8 cellular contexts compared by ENCODE assay signal in the genomic region with DNA sequence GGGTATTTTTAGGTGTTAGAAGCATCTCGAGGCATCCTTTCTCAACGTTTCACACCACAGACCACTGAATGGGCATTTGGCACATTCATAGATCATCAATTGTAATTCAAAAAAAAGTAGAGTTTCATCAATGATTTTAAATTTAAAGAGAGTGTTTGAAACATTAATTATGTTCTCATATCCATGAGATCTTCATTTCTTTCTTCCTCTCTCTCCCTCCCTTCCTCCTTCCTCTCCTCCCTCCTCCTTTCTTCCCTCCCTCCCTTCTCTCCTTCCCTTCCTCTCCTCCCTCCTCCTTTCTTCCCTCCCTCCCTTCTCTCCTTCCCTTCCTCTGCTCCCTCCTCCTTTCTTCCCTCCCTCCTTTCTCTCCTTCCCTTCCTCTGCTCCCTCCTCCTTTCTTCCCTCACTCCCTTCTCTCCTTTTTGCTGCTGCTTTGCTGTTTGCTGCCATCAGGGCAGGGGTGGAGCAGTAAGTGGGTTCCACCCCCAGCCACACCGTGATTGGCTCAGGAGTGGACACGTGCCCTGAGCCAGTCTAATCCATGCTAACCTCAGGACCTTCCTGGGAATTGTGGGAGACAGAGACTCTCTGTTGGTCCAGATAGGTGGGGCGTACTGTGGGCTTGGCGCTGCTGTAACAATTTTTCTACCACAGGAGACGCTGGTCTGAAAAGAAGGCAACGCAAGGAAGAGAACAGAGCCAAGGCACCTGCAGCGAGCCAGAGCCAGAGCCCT. TPM values are rescaled to one million over a fixed set of nuclear protein-coding genes. Genes with fewer than 3 reads are reported as not detected.
DNase-seq lines count a peak whose midpoint lies in the region; ATAC-seq and TF ChIP-seq lines count a peak whose summit lies in the region.

No MANE protein-coding gene starts in this region.

- CTCF ChIA-PET in activated CD4-positive, alpha-beta memory T cell treated with anti-CD3 and anti-CD28 coated beads for 36 hours (lab: Charles Lee): interaction anchor here (0.6 to 1.4 kb wide), 2 partner anchors 80 to 180 kb away, joined by 3 to 6 read pairs; no protein-coding TSS in a partner anchor

- peak overlapping the region; percentile 45 for H3K9ac ChIP-seq in mucosa of stomach (ENCODE audit: low read length)

- no peak overlapping the region for H3K4me3 Mint-ChIP-seq in activated CD4-positive, alpha-beta memory T cell treated with anti-CD3 and anti-CD28 coated beads for 36 hours

- TF ChIP-seq CTCF in HFF-Myc (IDR thresholded peaks at IDR 0.05; ENCODE audit: low read depth, low read length, missing control alignments): peak; percentile 34

- H3K9me3 ChIP-seq in mucosa of stomach (ENCODE audit: control insufficient read depth, low read length): no peaks in the 10 kb centered on the region

- no peak overlapping the region for H3K27ac Mint-ChIP-seq in activated CD4-positive, alpha-beta memory T cell treated with anti-CD3 and anti-CD28 coated beads for 36 hours

- no peaks in the 10 kb centered on the region for H3K36me3 ChIP-seq in mucosa of stomach (ENCODE audit: control insufficient read depth, insufficient read depth, low read length)

- intact Hi-C loops in activated CD4-positive, alpha-beta memory T cell treated with anti-CD3 and anti-CD28 coated beads for 36 hours (cut with micrococcal nuclease): no loop called here

- peaks cover 68% of the 10 kb centered on the region for H3K4me1 ChIP-seq in mucosa of stomach (ENCODE audit: control insufficient read depth, insufficient read depth, low read length)

- H3K36me3 Mint-ChIP-seq in activated CD4-positive, alpha-beta memory T cell treated with anti-CD3 and anti-CD28 coated beads for 36 hours: no peaks in the 10 kb centered on the region

- peak overlapping the region; percentile 29 for H3K4me3 ChIP-seq in HFF-Myc (replicated peaks; ENCODE audit: low read depth, low read length)
- no peak overlapping the region for H3K4me3 ChIP-seq in mucosa of stomach (ENCODE audit: low read length)

- no peak for ATAC-seq in HG03175 (IDR thresholded peaks at IDR 0.05; ENCODE audit: unreplicated experiment)
- ATAC-seq in HG02588 (IDR thresholded peaks at IDR 0.05; ENCODE audit: unreplicated experiment): no peak
- ATAC-seq in GM18909 (IDR thresholded peaks at IDR 0.05; ENCODE audit: poor library complexity, unreplicated experiment): no peak

- DNase-seq in HFF-Myc (ENCODE audit: extremely low read depth, low read depth) (peak; percentile 92), epithelial cell of prostate (ENCODE audit: low read depth, low spot score) (peak; percentile 43)
- DNase-seq in activated CD4-positive, alpha-beta memory T cell treated with anti-CD3 and anti-CD28 coated beads for 36 hours: no peak

- H3K9me3 Mint-ChIP-seq in activated CD4-positive, alpha-beta memory T cell treated with anti-CD3 and anti-CD28 coated beads for 36 hours: no peaks in the 10 kb centered on the region

- POLR2A ChIA-PET in activated CD4-positive, alpha-beta memory T cell treated with anti-CD3 and anti-CD28 coated beads for 36 hours (lab: Charles Lee): no interaction called here

- H3K27me3 ChIP-seq in mucosa of stomach (ENCODE audit: control insufficient read depth, insufficient read depth, low read length): no peaks in the 10 kb centered on the region

- H3K4me1 Mint-ChIP-seq in activated CD4-positive, alpha-beta memory T cell treated with anti-CD3 and anti-CD28 coated beads for 36 hours (ENCODE audit: low read depth): peaks cover 11% of the 10 kb centered on the region

- peak overlapping the region; percentile 50 for H3K27ac ChIP-seq in epithelial cell of prostate

- peaks cover 26% of the 10 kb centered on the region for H3K27me3 Mint-ChIP-seq in activated CD4-positive, alpha-beta memory T cell treated with anti-CD3 and anti-CD28 coated beads for 36 hours

TF ChIP-seq in PFSK-1, 5 proteins besides CTCF, POLR2A, EP300 and RAD21:
- TF ChIP-seq TAF1 (IDR thresholded peaks at IDR 0.05; ENCODE audit: borderline replicate concordance, insufficient read depth, low read length) (peak; percentile 15; the same call in 1 of the 2 replicates), SIN3A (IDR thresholded peaks at IDR 0.05; ENCODE audit: borderline replicate concordance, insufficient read depth, low read length) (no peak), POLR2AphosphoS5 (IDR thresholded peaks at IDR 0.05; ENCODE audit: low read depth, low read length) (peak; percentile 73)

RNA-seq across cellular contexts. Expression of a gene that starts 33.8 kb away (rescaled TPM):
- polyA plus RNA-seq in PFSK-1 (2012; ENCODE audit: insufficient read length, low read depth): not detected
- total RNA-seq in activated CD4-positive, alpha-beta memory T cell treated with anti-CD3 and anti-CD28 coated beads for 36 hours: under 1 TPM in 1 of 2 experiments, not detected in 1; 0.17 TPM

RNA-seq across cellular contexts. Expression of a gene that starts 51.6 kb away (rescaled TPM):
- polyA plus RNA-seq in PFSK-1 (2012; ENCODE audit: insufficient read length, low read depth): 23.7 TPM
- 100 to 1,000 TPM; 116 to 117 TPM for total RNA-seq in activated CD4-positive, alpha-beta memory T cell treated with anti-CD3 and anti-CD28 coated beads for 36 hours

RNA-seq across cellular contexts. Expression of a gene that starts 58.5 kb away (rescaled TPM):
- 5.3 TPM for polyA plus RNA-seq in PFSK-1 (2012; ENCODE audit: insufficient read length, low read depth)
- 10 to 100 TPM; 43.9 to 44.3 TPM for total RNA-seq in activated CD4-positive, alpha-beta memory T cell treated with anti-CD3 and anti-CD28 coated beads for 36 hours
